In the genomic region with DNA sequence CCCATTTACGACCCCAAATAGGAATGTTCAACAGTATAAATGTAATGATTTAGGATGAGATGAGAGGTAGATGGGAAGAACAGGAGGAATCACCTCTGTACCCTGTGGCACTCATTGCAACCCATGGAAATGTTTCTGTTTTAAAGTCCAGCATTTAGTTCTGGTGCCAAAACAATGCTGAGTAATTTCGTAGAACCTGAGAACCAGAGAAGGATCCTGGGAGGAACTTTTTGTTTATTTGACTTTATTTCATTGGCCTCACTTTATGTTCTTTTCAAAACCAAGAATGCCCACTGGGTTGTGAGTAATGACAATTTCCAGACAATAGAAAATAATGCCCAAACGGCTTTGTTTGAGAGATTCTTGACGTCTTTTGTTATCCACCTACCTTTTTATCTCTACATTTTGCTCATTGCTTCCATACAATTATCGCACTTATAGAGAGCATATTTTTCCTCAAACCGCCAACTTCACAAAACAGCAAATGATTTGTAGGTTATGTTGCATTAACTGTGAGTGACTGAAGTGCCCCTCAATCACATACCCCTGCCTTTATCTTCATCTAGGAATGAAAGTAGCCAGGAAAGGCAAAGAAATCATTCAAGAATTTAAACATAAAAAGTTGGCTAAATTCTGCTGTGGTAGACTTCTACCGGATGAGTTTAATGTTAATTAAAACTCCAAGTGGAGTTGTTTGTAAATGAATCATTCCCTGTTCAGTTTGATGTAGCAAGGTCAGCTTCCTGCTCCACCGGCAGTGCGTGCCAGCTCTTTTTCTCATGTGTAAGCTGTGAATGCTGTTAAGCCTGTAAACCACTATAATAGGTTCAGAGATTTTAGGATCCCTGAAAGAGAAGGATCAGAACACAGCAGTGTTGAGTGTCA, we compare ENCODE assay signal across 9 cellular contexts.
A peak's percentile ranks its signal among the peaks of the same experiment; 100 is the strongest.
DNase-seq lines count a peak whose midpoint lies in the region; ATAC-seq, FAIRE-seq and TF ChIP-seq lines count a peak whose summit lies in the region.
"Had no signal": no experiment of that assay in that cellular context is flagged by ENCODE, and none has a peak within 500 bp of the region (broad histone marks: within the 10 kb centered on the region; RNA-seq: fewer than 3 reads in every experiment).

No MANE protein-coding gene starts in this region.

- H3K27ac ChIP-seq in esophagus muscularis mucosa (replicated peaks in 1 of 4) (peak overlapping the region; percentile 25 to 60 (median 40)), pancreas (peak overlapping the region in 2 of 4 donors; percentile 56 to 66)

- H3K9me3 ChIP-seq in esophagus muscularis mucosa (no peaks in the 10 kb centered on the region), pancreas (no peaks in the 10 kb centered on the region), T-helper 17 cell (ENCODE audit: control insufficient read depth, low read length, poor library complexity, severe bottlenecking) (no peaks in the 10 kb centered on the region)

- intact Hi-C loops in esophagus muscularis mucosa (cut with DNase I) = no loop called here
- intact Hi-C loops in pancreas (cut with DNase I) = no loop called here

- H3K4me1 Mint-ChIP-seq in T-helper 17 cell = peaks cover 7% of the 10 kb centered on the region

- no peaks in the 10 kb centered on the region for H3K36me3 ChIP-seq in esophagus muscularis mucosa
- no peaks in the 10 kb centered on the region for H3K36me3 ChIP-seq in pancreas

- TF ChIP-seq CTCF in esophagus muscularis mucosa (IDR thresholded peaks at IDR 0.05) (no peak), pancreas (IDR thresholded peaks at IDR 0.05) (no peak)

- no peak for FAIRE-seq in pancreas (lab: Jason Lieb, UNC)

- 47% methylated on average over 9 of the region's 9 CpGs for WGBS in esophagus muscularis mucosa
- WGBS in pancreas, 2 donors = 47 to 55% methylated on average over 9 of the region's 9 CpGs

- H3K4me3 Mint-ChIP-seq in T-helper 17 cell = no peak overlapping the region

- H3K4me3 ChIP-seq in esophagus muscularis mucosa (no peak overlapping the region), pancreas (no peak overlapping the region)

- TF ChIP-seq EP300 in esophagus muscularis mucosa (IDR thresholded peaks at IDR 0.05) = no peak

- no peak overlapping the region for H3K27ac Mint-ChIP-seq in T-helper 17 cell

- H3K27me3 ChIP-seq in esophagus muscularis mucosa (no peaks in the 10 kb centered on the region), pancreas (no peaks in the 10 kb centered on the region)

- peak; percentile 74 for DNase-seq in GM03348 (ENCODE audit: low spot score)
- DNase-seq in NCI-H82 treated with DMSO at 0.1 percent for 48 hours (lab: John Stamatoyannopoulos, UW; ENCODE audit: unreplicated experiment) = peak; percentile 72
- DNase-seq in esophagus muscularis mucosa (ENCODE audit: extremely low spot score) = no peak
- DNase-seq in pancreas = peak in 3 of 6 donors; percentile 15 to 47 (median 45)
- DNase-seq in central memory CD4-positive, alpha-beta T cell = no peak
- no peak for DNase-seq in T-helper 17 cell
- no peak for DNase-seq in putamen (ENCODE audit: low spot score)
- no peak for DNase-seq in NCI-H1048 (lab: John Stamatoyannopoulos, UW)
- DNase-seq: MV-4-11 had no signal

- TF ChIP-seq POLR2A in esophagus muscularis mucosa (IDR thresholded peaks at IDR 0.05; ENCODE audit: low read depth) = no peak

- ATAC-seq in pancreas = peak; percentile 72 to 88 (median 77)
- no peak for ATAC-seq in T-helper 17 cell

- H3K36me3 Mint-ChIP-seq in T-helper 17 cell (ENCODE audit: low read depth) = no peaks in the 10 kb centered on the region

- H3K27me3 Mint-ChIP-seq in T-helper 17 cell = peaks cover 8% of the 10 kb centered on the region

- H3K4me1 ChIP-seq in esophagus muscularis mucosa = peaks cover 0 to 48% (median 41%) of the 10 kb centered on the region in 4 donors
- H3K4me1 ChIP-seq in pancreas = peaks cover 0 to 13% (median 0%) of the 10 kb centered on the region in 3 donors

Comparison
In these comparisons a context has a peak if more than half of its experiments do, and no peak if none do; other contexts are left out.
1. DNase-seq: peak in GM03348 (single experiment) and NCI-H82 treated with DMSO at 0.1 percent for 48 hours (single experiment); none in esophagus muscularis mucosa (single experiment), central memory CD4-positive, alpha-beta T cell (single experiment), T-helper 17 cell (0 of 3), putamen (single experiment) and NCI-H1048 (single experiment).